In genomic region chr19:7920520-7921301, GRCh38 we compare ENCODE assay signal across 1 cellular context.
A peak's percentile ranks its signal among the peaks of the same experiment; 100 is the strongest.
TF ChIP-seq lines count a peak whose summit lies in the region.

No MANE protein-coding gene starts in this region.

TF ChIP-seq in K562, 482 proteins besides CTCF, POLR2A, EP300 and RAD21 (continued from another document and continues in another):
- no peak for TF ChIP-seq SAP30 (IDR thresholded peaks at IDR 0.05; ENCODE audit: borderline replicate concordance, insufficient read depth, low read depth, low read length, poor library complexity, severe bottlenecking)
- TF ChIP-seq DACH1 (IDR thresholded peaks at IDR 0.05; ENCODE audit: partially characterized antibody): no peak
- no peak for TF ChIP-seq ZNF124 (CRISPR knock-in tag; IDR thresholded peaks at IDR 0.05)
- no peak for TF ChIP-seq ZNF175 (CRISPR knock-in tag; IDR thresholded peaks at IDR 0.05; ENCODE audit: low read depth)
- TF ChIP-seq ADNP (tag; IDR thresholded peaks at IDR 0.05): no peak
- TF ChIP-seq MEF2A (IDR thresholded peaks at IDR 0.05; ENCODE audit: control insufficient read depth, low read depth, low read length): no peak
- no peak for TF ChIP-seq HDAC3 (IDR thresholded peaks at IDR 0.05; ENCODE audit: borderline replicate concordance, partially characterized antibody)
- no peak for TF ChIP-seq PRPF4 (IDR thresholded peaks at IDR 0.05; ENCODE audit: insufficient read depth, low read depth, low read length, poor library complexity, severe bottlenecking)
- no peak for TF ChIP-seq RNF219 (CRISPR knock-in tag; IDR thresholded peaks at IDR 0.05)
- peak; percentile 72; the same call in 1 of the 2 replicates for TF ChIP-seq ARID4B (CRISPR knock-in tag; IDR thresholded peaks at IDR 0.05)
- no peak for TF ChIP-seq ZNF253 (CRISPR knock-in tag; conservative IDR thresholded peaks at IDR 0.05)
- peak; percentile 47; the same call in 1 of the 2 replicates for TF ChIP-seq EP400 (IDR thresholded peaks at IDR 0.05)
- TF ChIP-seq PREB (CRISPR knock-in tag; IDR thresholded peaks at IDR 0.05): no peak
- no peak for TF ChIP-seq MYNN (IDR thresholded peaks at IDR 0.05)
- no peak for TF ChIP-seq MYNN (CRISPR knock-in tag; IDR thresholded peaks at IDR 0.05)
- peak; percentile 57; the same call in 1 of the 2 replicates for TF ChIP-seq ZFP91 (CRISPR knock-in tag; IDR thresholded peaks at IDR 0.05)
- no peak for TF ChIP-seq XRCC3 (IDR thresholded peaks at IDR 0.05)
- TF ChIP-seq ZNF347 (CRISPR knock-in tag; IDR thresholded peaks at IDR 0.05; ENCODE audit: low read depth): no peak
- TF ChIP-seq SMARCE1 (IDR thresholded peaks at IDR 0.05): 0 out of 2 replicates have a peak, but pooled peaks have one; percentile 37
- no peak for TF ChIP-seq SOX6 (IDR thresholded peaks at IDR 0.05)
- no peak for TF ChIP-seq NFATC3 (IDR thresholded peaks at IDR 0.05)
- no peak for TF ChIP-seq SMARCB1 (IDR thresholded peaks at IDR 0.05; ENCODE audit: insufficient read length, low read depth)
- TF ChIP-seq GATAD2A (IDR thresholded peaks at IDR 0.05): 0 out of 2 replicates have a peak, but pooled peaks have one; percentile 28
- TF ChIP-seq HNRNPLL (IDR thresholded peaks at IDR 0.05; ENCODE audit: low read depth, low read length, poor library complexity, severe bottlenecking): no peak
- TF ChIP-seq SMAD3 (CRISPR knock-in tag; conservative IDR thresholded peaks at IDR 0.05): no peak
- no peak for TF ChIP-seq TRIM24 (IDR thresholded peaks at IDR 0.05)
- no peak for TF ChIP-seq FOXJ2 (tag; IDR thresholded peaks at IDR 0.05)
- TF ChIP-seq CHD4 (IDR thresholded peaks at IDR 0.05; ENCODE audit: insufficient read depth, insufficient replicate concordance, low read depth, low read length, poor library complexity, severe bottlenecking): no peak
- no peak for TF ChIP-seq NUFIP1 (IDR thresholded peaks at IDR 0.05; ENCODE audit: partially characterized antibody)
- 0 out of 2 replicates have a peak, but pooled peaks have one; percentile 18 for TF ChIP-seq SMARCA4 (IDR thresholded peaks at IDR 0.05)
- TF ChIP-seq ZBTB12 (CRISPR knock-in tag; IDR thresholded peaks at IDR 0.05): no peak
- TF ChIP-seq ZNF184 (CRISPR knock-in tag; IDR thresholded peaks at IDR 0.05): no peak
- TF ChIP-seq HBP1 (CRISPR knock-in tag; IDR thresholded peaks at IDR 0.05): peak; percentile 71; the same call in 1 of the 2 replicates
- TF ChIP-seq SPI1 (IDR thresholded peaks at IDR 0.05; ENCODE audit: borderline replicate concordance, low read depth, low read length): no peak
- TF ChIP-seq ZNF518B (CRISPR knock-in tag; IDR thresholded peaks at IDR 0.05): no peak
- no peak for TF ChIP-seq CBFA2T2 (conservative IDR thresholded peaks at IDR 0.05)
- TF ChIP-seq GTF2B (IDR thresholded peaks at IDR 0.05; ENCODE audit: extremely low read depth, insufficient read length): no peak
- no peak for TF ChIP-seq SMARCC2 (IDR thresholded peaks at IDR 0.05; ENCODE audit: low read depth)
- TF ChIP-seq ZNF695 (CRISPR knock-in tag; IDR thresholded peaks at IDR 0.05): peak; percentile 42; the same call in 1 of the 2 replicates
- no peak for TF ChIP-seq ZBTB11 (CRISPR knock-in tag; IDR thresholded peaks at IDR 0.05)
